1 cellular context compared by ENCODE assay signal in the genomic region with DNA sequence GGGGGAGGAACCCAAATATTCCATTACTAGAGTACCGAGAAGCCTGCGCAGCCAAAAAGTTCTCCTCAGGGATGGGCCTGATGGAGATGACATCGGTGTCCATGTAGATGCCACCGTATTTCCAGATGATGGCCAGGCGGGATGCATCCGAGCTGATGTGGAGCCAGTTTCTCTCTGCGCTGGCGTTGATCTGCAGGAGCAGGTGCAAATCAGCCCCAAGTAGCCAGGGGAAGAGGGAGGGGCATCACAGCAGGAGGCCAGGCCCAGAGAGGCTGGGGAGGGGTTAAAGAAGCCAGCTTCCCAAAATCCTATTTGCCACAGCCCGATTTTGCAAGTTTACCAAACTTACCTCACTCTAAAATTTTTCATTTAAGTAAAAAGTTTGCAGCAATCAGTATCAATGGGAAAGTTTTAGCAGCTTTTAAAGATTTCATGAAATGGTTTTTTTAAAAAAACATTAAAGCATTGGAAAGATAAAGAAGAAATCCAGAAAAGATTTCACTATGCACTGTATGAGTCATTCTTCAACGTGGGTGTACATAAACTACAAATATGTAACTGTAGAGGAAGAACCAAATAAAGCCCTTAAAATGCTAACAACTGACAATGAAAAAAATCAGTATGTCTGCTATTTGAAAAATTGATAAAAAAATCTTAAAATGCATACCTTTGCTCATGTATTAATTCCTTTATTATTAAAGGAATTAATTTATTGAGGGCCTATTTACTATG.
TF ChIP-seq lines count a peak whose summit lies in the region.

No MANE protein-coding gene starts in this region.

TF ChIP-seq in IMR-90, 13 proteins besides CTCF, POLR2A, EP300 and RAD21:
- TF ChIP-seq FOS (IDR thresholded peaks at IDR 0.05; ENCODE audit: low read depth, low read length) (peak; percentile 72), MXI1 (IDR thresholded peaks at IDR 0.05; ENCODE audit: borderline replicate concordance, low read depth, low read length) (no peak)
